7 cellular contexts compared by ENCODE assay signal in the genomic region with DNA sequence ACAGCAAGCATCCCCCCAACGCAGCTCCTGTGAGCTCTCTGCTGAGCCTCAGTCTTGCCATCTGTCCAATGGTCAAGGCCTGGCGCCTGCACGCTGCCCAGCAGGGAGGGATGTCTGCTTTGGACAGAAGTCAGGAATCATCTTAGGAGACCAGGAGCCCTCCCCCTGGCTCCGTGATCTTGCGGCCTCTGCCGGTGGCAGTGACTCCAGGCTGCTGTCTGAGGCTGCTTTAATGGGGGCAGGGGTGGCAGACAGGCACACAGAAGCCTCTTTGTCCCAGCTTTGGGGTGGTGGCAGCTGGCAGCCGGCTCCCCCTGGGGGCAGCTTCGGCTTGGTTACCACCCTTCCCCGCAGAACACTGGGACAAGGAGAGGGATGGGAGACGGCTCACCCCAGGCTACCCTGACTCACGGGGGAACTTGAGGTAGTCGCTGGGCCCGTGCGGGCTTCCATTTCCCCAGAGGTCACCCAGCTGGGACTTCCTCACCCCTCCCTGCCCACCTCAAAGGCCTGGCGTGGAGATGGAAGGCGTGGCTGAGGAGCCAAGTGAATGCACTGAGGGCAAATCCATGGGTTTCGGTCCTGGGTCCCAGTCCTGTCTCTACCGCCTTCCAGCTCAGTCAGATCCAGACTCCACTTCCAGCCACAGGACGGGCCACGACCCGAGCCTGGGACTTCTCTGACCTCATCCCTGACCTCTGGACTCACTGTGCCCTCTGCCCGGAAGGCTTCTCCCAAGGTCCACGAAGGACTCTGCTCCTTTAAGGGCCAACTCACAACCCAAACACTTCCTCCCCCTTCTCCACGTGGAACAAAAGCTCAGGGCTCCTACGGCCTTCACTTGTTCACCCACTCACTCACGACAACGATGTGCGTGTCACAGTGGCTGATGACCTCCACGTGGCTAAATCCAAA. TPM values are rescaled to one million over a fixed set of nuclear protein-coding genes. Genes with fewer than 3 reads are reported as not detected.
DNase-seq lines count a peak whose midpoint lies in the region; ATAC-seq, FAIRE-seq and TF ChIP-seq lines count a peak whose summit lies in the region.

No MANE protein-coding gene starts in this region.

- H3K27me3 ChIP-seq in liver (ENCODE audit: control insufficient read depth in 4 of 4, insufficient read depth in 4 of 4, low read length in 3 of 4), result no peaks in the 10 kb centered on the region

- no peak overlapping the region for H3K9ac ChIP-seq in liver (ENCODE audit: low read depth in 1 of 2, low read length in 2 of 2)

- peak; percentile 37 for DNase-seq in NCI-H2171 (lab: John Stamatoyannopoulos, UW)
- DNase-seq in cardiac fibroblast (ENCODE audit: low read depth in 2 of 2), result peak in 1 of 2 donors; percentile 45
- DNase-seq in GM03348 (ENCODE audit: low spot score), result no peak
- DNase-seq in H54 (ENCODE audit: insufficient read length, low spot score), result no peak

- no peaks in the 10 kb centered on the region for H3K9me3 ChIP-seq in liver (ENCODE audit: control insufficient read depth in 4 of 4, low read length in 3 of 4)

- FAIRE-seq in H54 (lab: Jason Lieb, UNC), result no peak

- H3K27ac ChIP-seq in liver (ENCODE audit: low read depth in 1 of 2, low read length in 2 of 2), result peak overlapping the region; percentile 81 to 88
- peak overlapping the region; percentile 91 for H3K27ac ChIP-seq in temporal lobe (ENCODE audit: low read depth, low read length)

- ATAC-seq in HG03135 (IDR thresholded peaks at IDR 0.05; ENCODE audit: unreplicated experiment), result no peak

- H3K4me1 ChIP-seq in liver (ENCODE audit: control insufficient read depth in 4 of 4, insufficient read depth in 4 of 4, low read length in 3 of 4), result peaks cover 24 to 40% (median 30%) of the 10 kb centered on the region in 4 donors

- H3K4me3 ChIP-seq in cardiac fibroblast (replicated peaks in 1 of 2; ENCODE audit: low read depth in 2 of 2, low read length in 2 of 2) (no peak overlapping the region), liver (ENCODE audit: low read depth in 1 of 3, low read length in 3 of 3) (no peak overlapping the region)

- TF ChIP-seq CTCF in cardiac fibroblast (IDR thresholded peaks at IDR 0.05; ENCODE audit: low read depth, low read length) (peak; percentile 21), liver (IDR thresholded peaks at IDR 0.05; ENCODE audit: low read depth, low read length, missing input control) (no peak)

- WGBS in liver, result 52% methylated on average over 29 of the region's 29 CpGs

- H3K36me3 ChIP-seq in liver (ENCODE audit: control insufficient read depth in 4 of 4, insufficient read depth in 3 of 4, low read depth in 1 of 4, low read length in 3 of 4), result peaks cover 3 to 7% (median 5%) of the 10 kb centered on the region in 4 donors

- TF ChIP-seq POLR2A in H54 (IDR thresholded peaks at IDR 0.05; ENCODE audit: low read depth, low read length), result no peak

- no peak for TF ChIP-seq RAD21 in liver (IDR thresholded peaks at IDR 0.05)

TF ChIP-seq in liver, 16 proteins besides CTCF, POLR2A, EP300 and RAD21:
- TF ChIP-seq FOXA1 (IDR thresholded peaks at IDR 0.05), result no peak
- peak; percentile 57 for TF ChIP-seq HNF4G (IDR thresholded peaks at IDR 0.05)
- TF ChIP-seq TAF1 (conservative IDR thresholded peaks at IDR 0.05), result no peak
- TF ChIP-seq EGR1 (IDR thresholded peaks at IDR 0.05; ENCODE audit: low read depth in 2 of 2), result no peak
- TF ChIP-seq SP1 (IDR thresholded peaks at IDR 0.05), result peak; percentile 52
- TF ChIP-seq GABPA (IDR thresholded peaks at IDR 0.05 in 1 of 2, conservative IDR thresholded peaks at IDR 0.05 in 1 of 2), result no peak
- no peak for TF ChIP-seq JUND (IDR thresholded peaks at IDR 0.05)
- peak; percentile 98 for TF ChIP-seq NR2F2 (IDR thresholded peaks at IDR 0.05)
- peak; percentile 86 to 88 for TF ChIP-seq RXRA (IDR thresholded peaks at IDR 0.05)
- peak; percentile 80 to 89 for TF ChIP-seq HNF4A (conservative IDR thresholded peaks at IDR 0.05)
- TF ChIP-seq FOXA2 (IDR thresholded peaks at IDR 0.05), result no peak
- TF ChIP-seq, protein P1, sequence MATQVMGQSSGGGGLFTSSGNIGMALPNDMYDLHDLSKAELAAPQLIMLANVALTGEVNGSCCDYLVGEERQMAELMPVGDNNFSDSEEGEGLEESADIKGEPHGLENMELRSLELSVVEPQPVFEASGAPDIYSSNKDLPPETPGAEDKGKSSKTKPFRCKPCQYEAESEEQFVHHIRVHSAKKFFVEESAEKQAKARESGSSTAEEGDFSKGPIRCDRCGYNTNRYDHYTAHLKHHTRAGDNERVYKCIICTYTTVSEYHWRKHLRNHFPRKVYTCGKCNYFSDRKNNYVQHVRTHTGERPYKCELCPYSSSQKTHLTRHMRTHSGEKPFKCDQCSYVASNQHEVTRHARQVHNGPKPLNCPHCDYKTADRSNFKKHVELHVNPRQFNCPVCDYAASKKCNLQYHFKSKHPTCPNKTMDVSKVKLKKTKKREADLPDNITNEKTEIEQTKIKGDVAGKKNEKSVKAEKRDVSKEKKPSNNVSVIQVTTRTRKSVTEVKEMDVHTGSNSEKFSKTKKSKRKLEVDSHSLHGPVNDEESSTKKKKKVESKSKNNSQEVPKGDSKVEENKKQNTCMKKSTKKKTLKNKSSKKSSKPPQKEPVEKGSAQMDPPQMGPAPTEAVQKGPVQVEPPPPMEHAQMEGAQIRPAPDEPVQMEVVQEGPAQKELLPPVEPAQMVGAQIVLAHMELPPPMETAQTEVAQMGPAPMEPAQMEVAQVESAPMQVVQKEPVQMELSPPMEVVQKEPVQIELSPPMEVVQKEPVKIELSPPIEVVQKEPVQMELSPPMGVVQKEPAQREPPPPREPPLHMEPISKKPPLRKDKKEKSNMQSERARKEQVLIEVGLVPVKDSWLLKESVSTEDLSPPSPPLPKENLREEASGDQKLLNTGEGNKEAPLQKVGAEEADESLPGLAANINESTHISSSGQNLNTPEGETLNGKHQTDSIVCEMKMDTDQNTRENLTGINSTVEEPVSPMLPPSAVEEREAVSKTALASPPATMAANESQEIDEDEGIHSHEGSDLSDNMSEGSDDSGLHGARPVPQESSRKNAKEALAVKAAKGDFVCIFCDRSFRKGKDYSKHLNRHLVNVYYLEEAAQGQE (IDR thresholded peaks at IDR 0.05), result no peak
- TF ChIP-seq, protein P2, sequence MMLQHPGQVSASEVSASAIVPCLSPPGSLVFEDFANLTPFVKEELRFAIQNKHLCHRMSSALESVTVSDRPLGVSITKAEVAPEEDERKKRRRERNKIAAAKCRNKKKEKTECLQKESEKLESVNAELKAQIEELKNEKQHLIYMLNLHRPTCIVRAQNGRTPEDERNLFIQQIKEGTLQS (IDR thresholded peaks at IDR 0.05), result no peak
- no peak for TF ChIP-seq YY1 (IDR thresholded peaks at IDR 0.05)
- TF ChIP-seq, protein P3, sequence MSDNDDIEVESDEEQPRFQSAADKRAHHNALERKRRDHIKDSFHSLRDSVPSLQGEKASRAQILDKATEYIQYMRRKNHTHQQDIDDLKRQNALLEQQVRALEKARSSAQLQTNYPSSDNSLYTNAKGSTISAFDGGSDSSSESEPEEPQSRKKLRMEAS (IDR thresholded peaks at IDR 0.05), result peak; percentile 58
- TF ChIP-seq, protein P4, sequence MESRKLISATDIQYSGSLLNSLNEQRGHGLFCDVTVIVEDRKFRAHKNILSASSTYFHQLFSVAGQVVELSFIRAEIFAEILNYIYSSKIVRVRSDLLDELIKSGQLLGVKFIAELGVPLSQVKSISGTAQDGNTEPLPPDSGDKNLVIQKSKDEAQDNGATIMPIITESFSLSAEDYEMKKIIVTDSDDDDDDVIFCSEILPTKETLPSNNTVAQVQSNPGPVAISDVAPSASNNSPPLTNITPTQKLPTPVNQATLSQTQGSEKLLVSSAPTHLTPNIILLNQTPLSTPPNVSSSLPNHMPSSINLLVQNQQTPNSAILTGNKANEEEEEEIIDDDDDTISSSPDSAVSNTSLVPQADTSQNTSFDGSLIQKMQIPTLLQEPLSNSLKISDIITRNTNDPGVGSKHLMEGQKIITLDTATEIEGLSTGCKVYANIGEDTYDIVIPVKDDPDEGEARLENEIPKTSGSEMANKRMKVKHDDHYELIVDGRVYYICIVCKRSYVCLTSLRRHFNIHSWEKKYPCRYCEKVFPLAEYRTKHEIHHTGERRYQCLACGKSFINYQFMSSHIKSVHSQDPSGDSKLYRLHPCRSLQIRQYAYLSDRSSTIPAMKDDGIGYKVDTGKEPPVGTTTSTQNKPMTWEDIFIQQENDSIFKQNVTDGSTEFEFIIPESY (IDR thresholded peaks at IDR 0.05), result no peak

RNA-seq across cellular contexts. Expression of a gene that starts 14.8 kb away (rescaled TPM):
- total RNA-seq in liver (1 to 10 TPM; 4.8 to 6.5 TPM), temporal lobe (6.6 TPM)
- 10 to 100 TPM; 10.7 to 19.3 TPM for polyA plus RNA-seq in liver

RNA-seq across cellular contexts. Expression of a gene that starts 25.8 kb away (rescaled TPM):
- 10 to 100 TPM; 27.9 to 29.7 TPM for total RNA-seq in liver
- polyA plus RNA-seq in liver, result 10 to 100 TPM; 38.8 to 53.0 TPM
- 38.4 TPM for total RNA-seq in temporal lobe

RNA-seq across cellular contexts. Expression of a gene that starts 51.9 kb away (rescaled TPM):
- total RNA-seq in liver, result 10 to 100 TPM; 21.3 to 61.8 TPM
- polyA plus RNA-seq in liver, result 10 to 100 TPM; 19.7 to 37.0 TPM
- total RNA-seq in temporal lobe, result 2.0 TPM
